In genomic region chr12:22624908-22625646, GRCh38 we compare ENCODE assay signal across 8 cellular contexts. TPM values are rescaled to one million over a fixed set of nuclear protein-coding genes. Genes with fewer than 3 reads are reported as not detected.
DNase-seq lines count a peak whose midpoint lies in the region; ATAC-seq, FAIRE-seq and TF ChIP-seq lines count a peak whose summit lies in the region.

Gene ETNK1 (plus strand): TSS chr12:22625171. CDS start chr12:22625431, 260 bp downstream.

- H3K4me1 ChIP-seq in breast epithelium (no peaks in the 10 kb centered on the region), iPS-20b (ENCODE audit: insufficient read depth, low read length) (peaks cover 16% of the 10 kb centered on the region; the same call in 1 of the 2 replicates), small intestine (ENCODE audit: control insufficient read depth in 2 of 2, insufficient read depth in 1 of 2, low read depth in 1 of 2, low read length in 1 of 2) (no peaks in the 10 kb centered on the region)

- peak; percentile 97 for ATAC-seq in GM18520 (IDR thresholded peaks at IDR 0.05; ENCODE audit: unreplicated experiment)
- ATAC-seq in HG03064 (IDR thresholded peaks at IDR 0.05; ENCODE audit: low read depth, unreplicated experiment), result peak; percentile 95

- TF ChIP-seq POLR2A in breast epithelium (IDR thresholded peaks at IDR 0.05), result peak; percentile 94

- H3K36me3 ChIP-seq in breast epithelium, result no peaks in the 10 kb centered on the region
- H3K36me3 ChIP-seq in iPS-20b (ENCODE audit: insufficient read depth, low read depth, low read length), result no peaks in the 10 kb centered on the region
- H3K36me3 ChIP-seq in small intestine (ENCODE audit: control insufficient read depth in 2 of 2, insufficient read depth in 2 of 2, low read length in 2 of 2), result no peaks in the 10 kb centered on the region

- no peak for FAIRE-seq in small intestine (lab: Jason Lieb, UNC)

- no peaks in the 10 kb centered on the region for H3K27me3 ChIP-seq in breast epithelium
- no peaks in the 10 kb centered on the region for H3K27me3 ChIP-seq in iPS-20b (ENCODE audit: insufficient read depth, low read length)
- no peaks in the 10 kb centered on the region for H3K27me3 ChIP-seq in small intestine (ENCODE audit: control insufficient read depth in 2 of 2, insufficient read depth in 2 of 2, low read length in 2 of 2)

- H3K4me3 ChIP-seq in breast epithelium (peak within 1 kb of the TSS; percentile 87 to 97 (median 89)), iPS-20b (ENCODE audit: low read length) (peak within 1 kb of the TSS; percentile 93), small intestine (ENCODE audit: low read depth in 1 of 2, low read length in 2 of 2) (peak within 1 kb of the TSS; percentile 64 to 66)

- peak within 1 kb of the TSS; percentile 91 for H3K9ac ChIP-seq in iPS-20b (ENCODE audit: low read depth, low read length)

- TF ChIP-seq CTCF in VCaP (conservative IDR thresholded peaks at IDR 0.05), result no peak
- TF ChIP-seq CTCF in breast epithelium (IDR thresholded peaks at IDR 0.05), result no peak

- WGBS in small intestine, 3 donors, result 0% methylated on average over 47 to 67 of the region's 67 CpGs

- H3K27ac ChIP-seq in VCaP (peak within 1 kb of the TSS; percentile 93), breast epithelium (peak within 1 kb of the TSS; percentile 98 to 100), iPS-20b (ENCODE audit: low read length) (peak within 1 kb of the TSS; percentile 97), small intestine (ENCODE audit: low read depth in 1 of 2, low read length in 1 of 2) (peak within 1 kb of the TSS; percentile 98 to 99)

- DNase-seq in A172 (ENCODE audit: low spot score) (peak; percentile 77), NCI-H2107 treated with DMSO at 0.1 percent for 48 hours (lab: John Stamatoyannopoulos, UW; ENCODE audit: unreplicated experiment) (peak; percentile 77), breast epithelium (ENCODE audit: low spot score in 2 of 2) (peak; percentile 95), small intestine (peak; percentile 95)

- intact Hi-C loops in breast epithelium (cut with DNase I; ENCODE audit: low total_unique reads), result no loop called here

- H3K9me3 ChIP-seq in breast epithelium (no peaks in the 10 kb centered on the region), iPS-20b (ENCODE audit: insufficient read depth, low read depth, low read length) (no peaks in the 10 kb centered on the region), small intestine (ENCODE audit: control insufficient read depth, low read depth) (no peaks in the 10 kb centered on the region)

RNA-seq across cellular contexts. Expression of gene ETNK1, which starts in this region (rescaled TPM):
- 25.7 and 26.1 TPM in 2 replicates for total RNA-seq in A172 (2014; rRNA removed; shearing (Covaris generic))
- total RNA-seq in breast epithelium, result 10 to 100 TPM; 26.2 to 67.0 (median 44.6) TPM
- 10 to 100 TPM; 17.8 to 34.2 (median 20.3) TPM for polyA plus RNA-seq in small intestine

Comparison
In these comparisons a context has a peak if more than half of its experiments do, and no peak if none do; other contexts are left out.
1. Peak in every context shown above with its lines: DNase-seq, ATAC-seq, H3K4me3 ChIP-seq and H3K27ac ChIP-seq.